In the genomic region with DNA sequence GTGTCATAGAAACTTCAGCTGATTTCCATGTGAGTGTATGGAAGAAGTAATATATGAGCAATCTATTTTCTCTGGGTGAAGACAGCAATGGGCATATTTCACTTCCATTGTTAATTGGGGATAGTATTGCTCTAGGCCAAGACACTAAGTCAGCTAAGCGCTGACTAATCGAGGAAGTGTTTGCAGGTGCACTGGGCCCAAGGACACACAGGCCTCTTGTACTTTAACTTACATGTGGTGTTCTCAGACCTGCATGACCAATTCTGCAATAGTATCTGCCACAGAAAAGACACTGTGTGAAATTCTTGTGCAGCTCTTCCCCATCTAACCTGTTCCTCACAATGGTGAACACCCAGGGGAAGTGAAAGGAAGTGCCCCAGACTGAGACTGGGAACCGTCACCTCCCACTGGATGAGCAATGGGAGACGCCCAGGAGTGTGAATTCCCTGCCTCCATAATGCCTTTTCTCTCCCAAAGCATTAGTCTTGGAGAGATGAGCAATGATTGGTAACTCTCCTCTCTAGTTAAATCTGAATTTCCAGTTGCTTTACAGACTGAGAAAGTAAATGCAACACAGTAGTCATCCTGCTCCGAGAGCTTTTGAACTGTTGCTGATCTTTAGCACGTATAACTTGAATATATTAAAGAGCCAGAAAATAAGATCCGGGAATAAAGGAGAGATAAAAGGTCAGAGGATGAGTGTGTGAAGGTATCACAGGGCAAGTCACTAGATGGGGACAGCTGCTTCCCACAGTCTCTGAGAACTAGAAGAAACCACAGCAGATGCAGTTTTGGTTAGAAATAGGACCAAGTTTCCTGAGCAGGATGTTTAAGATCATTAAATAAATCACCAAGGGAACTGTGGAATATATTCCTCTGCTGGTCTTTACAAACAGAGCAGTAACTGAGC, we compare ENCODE assay signal across 12 cellular contexts.
DNase-seq lines count a peak whose midpoint lies in the region; ATAC-seq, FAIRE-seq and TF ChIP-seq lines count a peak whose summit lies in the region.
"Had no signal": no experiment of that assay in that cellular context is flagged by ENCODE, and none has a peak within 500 bp of the region (broad histone marks: within the 10 kb centered on the region; RNA-seq: fewer than 3 reads in every experiment).

No MANE protein-coding gene starts in this region.

- H3K36me3 ChIP-seq in endothelial cell of umbilical vein (ENCODE audit: control insufficient read depth in 2 of 2, extremely low read depth in 1 of 2, insufficient read depth in 2 of 2, low read length in 2 of 2): peaks cover 0 to 2% of the 10 kb centered on the region in 2 experiments
- H3K36me3 ChIP-seq in stomach: peaks cover 0 to 7% (median 0%) of the 10 kb centered on the region in 4 donors

- no peak for TF ChIP-seq EP300 in stomach (IDR thresholded peaks at IDR 0.05)

- no peaks in the 10 kb centered on the region for H3K27me3 ChIP-seq in endothelial cell of umbilical vein (ENCODE audit: control insufficient read depth in 2 of 2, insufficient read depth in 2 of 2, low read length in 2 of 2)
- H3K27me3 ChIP-seq in stomach: no peaks in the 10 kb centered on the region

- FAIRE-seq in endothelial cell of umbilical vein (lab: Jason Lieb, UNC): no peak

- H3K9me3 ChIP-seq in endothelial cell of umbilical vein (replicated peaks; ENCODE audit: control insufficient read depth, insufficient read depth, low read length) (no peaks in the 10 kb centered on the region), stomach (no peaks in the 10 kb centered on the region)

- dilution Hi-C loops in endothelial cell of umbilical vein (cut with MboI; ENCODE audit: extremely low pct_ligation_motif_present, low sequenced_read_pairs): no loop called here

- H3K27ac ChIP-seq in endothelial cell of umbilical vein (ENCODE audit: insufficient read depth, low read depth, low read length) (no peak overlapping the region), stomach (no peak overlapping the region)
- H3K27ac ChIP-seq: HL-60, VCaP had no signal

- H2AFZ ChIP-seq in endothelial cell of umbilical vein (ENCODE audit: low read depth, low read length): no peak overlapping the region

- H3K79me2 ChIP-seq in endothelial cell of umbilical vein (ENCODE audit: control insufficient read depth, insufficient read depth, low read length): no peaks in the 10 kb centered on the region

- TF ChIP-seq POLR2A in endothelial cell of umbilical vein (IDR thresholded peaks at IDR 0.05; ENCODE audit: low read depth, low read length): no peak
- no peak for TF ChIP-seq POLR2A in stomach (IDR thresholded peaks at IDR 0.05)

- CTCF ChIA-PET in endothelial cell of umbilical vein (lab: Charles Lee): no interaction called here

- DNase-seq in AG10803 (ENCODE audit: low read depth): peak; percentile 66
- DNase-seq in endothelial cell of umbilical vein (ENCODE audit: low read depth, low spot score): peak; percentile 5
- DNase-seq in NCI-H446 treated with DMSO at 0.1 percent for 48 hours (lab: John Stamatoyannopoulos, UW): no peak
- no peak for DNase-seq in Right ventricle myocardium superior
- no peak for DNase-seq in stomach
- no peak for DNase-seq in LoVo (ENCODE audit: low spot score)
- DNase-seq: aorta, NCI-H345 had no signal

- no peak overlapping the region for H3K4me2 ChIP-seq in endothelial cell of umbilical vein (ENCODE audit: insufficient read depth, low read length)

- no peak overlapping the region for H3K9ac ChIP-seq in endothelial cell of umbilical vein (replicated peaks; ENCODE audit: extremely low read depth, insufficient read depth, low read length)

- H3K4me1 ChIP-seq in endothelial cell of umbilical vein (ENCODE audit: control insufficient read depth, extremely low read depth, insufficient read depth, low read length) (no peaks in the 10 kb centered on the region), stomach (peaks cover 0 to 5% (median 1%) of the 10 kb centered on the region in 4 donors)

- peak; percentile 53 for ATAC-seq in GM19372 (IDR thresholded peaks at IDR 0.05; ENCODE audit: low read depth, unreplicated experiment)
- ATAC-seq in HG03432 (IDR thresholded peaks at IDR 0.05; ENCODE audit: unreplicated experiment): peak; percentile 57
- no peak for ATAC-seq in Right ventricle myocardium superior (ENCODE audit: poor library complexity)

- H3K4me3 ChIP-seq in AG10803 (ENCODE audit: low read length) (no peak overlapping the region), endothelial cell of umbilical vein (replicated peaks in 1 of 3; ENCODE audit: insufficient read depth in 1 of 3, low read depth in 1 of 3, low read length in 3 of 3) (no peak overlapping the region), stomach (no peak overlapping the region)

- H3K9me1 ChIP-seq in endothelial cell of umbilical vein (replicated peaks; ENCODE audit: control insufficient read depth, extremely low read depth, insufficient read depth, low read length): no peaks in the 10 kb centered on the region

- intact Hi-C loops in endothelial cell of umbilical vein (cut with micrococcal nuclease): no loop called here
- intact Hi-C loops in Right ventricle myocardium superior (cut with DNase I): no loop called here
- intact Hi-C loops in stomach (cut with DNase I; ENCODE audit: low total_unique reads): no loop called here

- no TSS peak for BruUV-seq in endothelial cell of umbilical vein (replicated peaks; lab: Mats Ljungman, UMichigan)

- POLR2A ChIA-PET in endothelial cell of umbilical vein (lab: Charles Lee): no interaction called here

- TF ChIP-seq CTCF in AG10803 (conservative IDR thresholded peaks at IDR 0.05; ENCODE audit: low read length) (no peak), endothelial cell of umbilical vein (IDR thresholded peaks at IDR 0.05; ENCODE audit: extremely low read depth in 1 of 2, insufficient read depth in 1 of 2, low read depth in 1 of 2, low read length in 2 of 2) (no peak), stomach (IDR thresholded peaks at IDR 0.05) (no peak)

- 83 to 89% (median 86%) methylated on average over 7 of the region's 7 CpGs for WGBS in stomach, 5 donors

- no peaks in the 10 kb centered on the region for H4K20me1 ChIP-seq in endothelial cell of umbilical vein (replicated peaks; ENCODE audit: control insufficient read depth, extremely low read depth, insufficient read depth, low read length)

TF ChIP-seq in endothelial cell of umbilical vein, 7 proteins besides CTCF, POLR2A, EP300 and RAD21:
- TF ChIP-seq, protein P1, sequence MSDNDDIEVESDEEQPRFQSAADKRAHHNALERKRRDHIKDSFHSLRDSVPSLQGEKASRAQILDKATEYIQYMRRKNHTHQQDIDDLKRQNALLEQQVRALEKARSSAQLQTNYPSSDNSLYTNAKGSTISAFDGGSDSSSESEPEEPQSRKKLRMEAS (IDR thresholded peaks at IDR 0.05; ENCODE audit: insufficient read depth, insufficient read length): no peak
- TF ChIP-seq JUN (IDR thresholded peaks at IDR 0.05; ENCODE audit: borderline replicate concordance, insufficient read depth, insufficient read length, low read depth) (no peak), FOS (IDR thresholded peaks at IDR 0.05; ENCODE audit: borderline replicate concordance, insufficient read depth, low read length) (no peak), POLR2AphosphoS5 (IDR thresholded peaks at IDR 0.05; ENCODE audit: insufficient read depth, low read depth, low read length) (no peak), EZH2 (IDR thresholded peaks at IDR 0.05; ENCODE audit: borderline replicate concordance, low read depth, low read length, severe bottlenecking) (no peak), MYC (IDR thresholded peaks at IDR 0.05; ENCODE audit: low read depth, low read length) (no peak), GATA2 (IDR thresholded peaks at IDR 0.05; ENCODE audit: insufficient read depth, insufficient read length, low read depth, low read length) (no peak)

Comparison
In these comparisons a context has a peak if more than half of its experiments do, and no peak if none do; other contexts are left out.
1. DNase-seq: peak in AG10803 (single experiment) and endothelial cell of umbilical vein (single experiment); none in NCI-H446 treated with DMSO at 0.1 percent for 48 hours (single experiment), Right ventricle myocardium superior (single experiment), stomach (single experiment) and LoVo (single experiment).